ENCODE assay signal across 1 cellular context in genomic region chr11:67400942-67401494, GRCh38.
TF ChIP-seq lines count a peak whose summit lies in the region.

No MANE protein-coding gene starts in this region.

TF ChIP-seq in liver, 16 proteins besides CTCF, POLR2A, EP300 and RAD21 (continued from another document):
- TF ChIP-seq ATF3 (IDR thresholded peaks at IDR 0.05) = no peak
